ENCODE assay signal across 11 cellular contexts in the genomic region with DNA sequence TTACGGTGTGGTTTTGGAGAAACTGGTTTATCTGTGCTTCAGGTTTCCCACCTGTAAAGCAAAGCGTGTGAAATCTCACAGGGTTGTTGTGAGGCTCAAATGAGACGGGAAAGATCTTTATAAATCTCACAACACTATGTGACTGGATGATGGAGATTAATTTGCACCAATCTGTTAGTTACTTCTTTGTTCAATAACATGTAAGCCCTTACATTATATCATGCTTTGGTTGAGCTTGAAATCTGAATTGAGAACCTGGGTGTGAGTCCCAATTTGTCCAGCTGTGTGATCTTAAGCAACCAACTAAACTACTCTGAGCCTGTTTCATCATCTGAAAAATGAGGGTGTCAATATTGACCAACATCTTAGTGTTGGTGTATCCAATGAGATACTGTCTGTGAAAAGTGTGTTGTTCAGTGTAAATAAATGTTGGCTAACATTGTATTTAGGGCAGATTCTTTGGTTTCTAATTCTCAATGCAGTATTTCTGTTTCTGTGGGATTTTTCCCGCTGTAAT. TPM values are rescaled to one million over a fixed set of nuclear protein-coding genes. Genes with fewer than 3 reads are reported as not detected.
A peak's percentile ranks its signal among the peaks of the same experiment; 100 is the strongest.
DNase-seq lines count a peak whose midpoint lies in the region; ATAC-seq and FAIRE-seq lines count a peak whose summit lies in the region.
"Had no signal": no experiment of that assay in that cellular context is flagged by ENCODE, and none has a peak within 500 bp of the region (broad histone marks: within the 10 kb centered on the region; RNA-seq: fewer than 3 reads in every experiment).

No MANE protein-coding gene starts in this region.

- no peaks in the 10 kb centered on the region for H3K36me3 Mint-ChIP-seq in activated naive CD4-positive, alpha-beta T cell treated with anti-CD3 and anti-CD28 coated beads for 36 hours (ENCODE audit: low read depth)
- peaks cover 6 to 8% of the 10 kb centered on the region in 2 donors for H3K36me3 Mint-ChIP-seq in activated naive CD4-positive, alpha-beta T cell treated with anti-CD3 and anti-CD28 coated beads, Interleukin-2, amount 50 U/mL, for 72 hours
- no peaks in the 10 kb centered on the region for H3K36me3 Mint-ChIP-seq in activated T-helper 2 cell treated with anti-CD3 and anti-CD28 coated beads, Interferon-gamma antibody, Interleukin-2, Interleukin-4, amounts not matched to agents 10 μg/mL and 5 μg/mL and 100 μg/mL, durations not matched to agents 14 hours and 24 hours and 36 hours (ENCODE audit: low read depth)
- no peaks in the 10 kb centered on the region for H3K36me3 Mint-ChIP-seq in immature natural killer cell
- peaks cover 0 to 3% of the 10 kb centered on the region in 2 donors for H3K36me3 Mint-ChIP-seq in stimulated activated naive B cell treated with anti-CD40 and anti-IgM and Interleukin-4, amounts not matched to agents 10 μg/mL and 1 μg/mL and 100 μg/mL, for 72 hours

- peaks cover 5% of the 10 kb centered on the region for H3K4me1 Mint-ChIP-seq in activated naive CD4-positive, alpha-beta T cell treated with anti-CD3 and anti-CD28 coated beads for 36 hours (ENCODE audit: low read depth)
- H3K4me1 Mint-ChIP-seq in activated T-helper 2 cell treated with anti-CD3 and anti-CD28 coated beads, Interferon-gamma antibody, Interleukin-2, Interleukin-4, amounts not matched to agents 10 μg/mL and 5 μg/mL and 100 μg/mL, durations not matched to agents 14 hours and 24 hours and 36 hours (ENCODE audit: low read depth): peaks cover 7% of the 10 kb centered on the region
- H3K4me1 Mint-ChIP-seq in immature natural killer cell: peaks cover 11 to 15% of the 10 kb centered on the region in 2 donors
- peaks cover 7 to 17% of the 10 kb centered on the region in 2 donors for H3K4me1 Mint-ChIP-seq in stimulated activated naive B cell treated with anti-CD40 and anti-IgM and Interleukin-4, amounts not matched to agents 10 μg/mL and 1 μg/mL and 100 μg/mL, for 72 hours

- H3K4me3 Mint-ChIP-seq in activated naive CD4-positive, alpha-beta T cell treated with anti-CD3 and anti-CD28 coated beads for 36 hours: peak overlapping the region; percentile 59
- peak overlapping the region; percentile 73 for H3K4me3 Mint-ChIP-seq in activated T-helper 2 cell treated with anti-CD3 and anti-CD28 coated beads, Interferon-gamma antibody, Interleukin-2, Interleukin-4, amounts not matched to agents 10 μg/mL and 5 μg/mL and 100 μg/mL, durations not matched to agents 14 hours and 24 hours and 36 hours (ENCODE audit: low read depth)
- peak overlapping the region; percentile 44 to 72 (median 61) for H3K4me3 Mint-ChIP-seq in immature natural killer cell
- H3K4me3 Mint-ChIP-seq in stimulated activated naive B cell treated with anti-CD40 and anti-IgM and Interleukin-4, amounts not matched to agents 10 μg/mL and 1 μg/mL and 100 μg/mL, for 72 hours: peak overlapping the region; percentile 86 to 88

- no peak for DNase-seq in activated naive CD4-positive, alpha-beta T cell treated with anti-CD3 and anti-CD28 coated beads for 36 hours
- no peak for DNase-seq in activated naive CD4-positive, alpha-beta T cell treated with anti-CD3 and anti-CD28 coated beads, Interleukin-2, amount 50 U/mL, for 72 hours (ENCODE audit: low spot score in 2 of 2)
- DNase-seq in activated T-helper 2 cell treated with anti-CD3 and anti-CD28 coated beads, Interferon-gamma antibody, Interleukin-2, Interleukin-4, amounts not matched to agents 10 μg/mL and 5 μg/mL and 100 μg/mL, durations not matched to agents 14 hours and 24 hours and 36 hours (ENCODE audit: low spot score): no peak
- DNase-seq in immature natural killer cell (no peak), UCSD-AML1 (lab: John Stamatoyannopoulos, UW; ENCODE audit: unreplicated experiment) (no peak), GM19239 (ENCODE audit: insufficient read length, low spot score) (no peak)
- no peak for DNase-seq in stimulated activated naive B cell treated with anti-CD40 and anti-IgM and Interleukin-4, amounts not matched to agents 10 μg/mL and 1 μg/mL and 100 μg/mL, for 72 hours
- DNase-seq: gastrocnemius medialis had no signal

- intact Hi-C loops in activated naive CD4-positive, alpha-beta T cell treated with anti-CD3 and anti-CD28 coated beads for 36 hours (cut with micrococcal nuclease): no loop called here
- intact Hi-C loops in activated T-helper 2 cell treated with anti-CD3 and anti-CD28 coated beads, Interferon-gamma antibody, Interleukin-2, Interleukin-4, amounts not matched to agents 10 μg/mL and 5 μg/mL and 100 μg/mL, durations not matched to agents 14 hours and 24 hours and 36 hours (cut with micrococcal nuclease): loop anchor here (10.0 kb wide), 1 partner anchor 89 kb away; the partner anchor contains the start of gene ZNF512

- H3K27me3 Mint-ChIP-seq in activated naive CD4-positive, alpha-beta T cell treated with anti-CD3 and anti-CD28 coated beads for 36 hours (ENCODE audit: low read depth): peaks cover 32% of the 10 kb centered on the region
- peaks cover 56% of the 10 kb centered on the region for H3K27me3 Mint-ChIP-seq in activated T-helper 2 cell treated with anti-CD3 and anti-CD28 coated beads, Interferon-gamma antibody, Interleukin-2, Interleukin-4, amounts not matched to agents 10 μg/mL and 5 μg/mL and 100 μg/mL, durations not matched to agents 14 hours and 24 hours and 36 hours (ENCODE audit: low read depth)
- peaks cover 22 to 31% (median 26%) of the 10 kb centered on the region in 3 donors for H3K27me3 Mint-ChIP-seq in immature natural killer cell (ENCODE audit: low read depth in 3 of 3)
- H3K27me3 Mint-ChIP-seq in stimulated activated naive B cell treated with anti-CD40 and anti-IgM and Interleukin-4, amounts not matched to agents 10 μg/mL and 1 μg/mL and 100 μg/mL, for 72 hours: peaks cover 52 to 63% of the 10 kb centered on the region in 2 donors

- no peaks in the 10 kb centered on the region for H3K9me3 Mint-ChIP-seq in activated naive CD4-positive, alpha-beta T cell treated with anti-CD3 and anti-CD28 coated beads for 36 hours
- no peaks in the 10 kb centered on the region for H3K9me3 Mint-ChIP-seq in activated naive CD4-positive, alpha-beta T cell treated with anti-CD3 and anti-CD28 coated beads, Interleukin-2, amount 50 U/mL, for 72 hours
- H3K9me3 Mint-ChIP-seq in activated T-helper 2 cell treated with anti-CD3 and anti-CD28 coated beads, Interferon-gamma antibody, Interleukin-2, Interleukin-4, amounts not matched to agents 10 μg/mL and 5 μg/mL and 100 μg/mL, durations not matched to agents 14 hours and 24 hours and 36 hours: no peaks in the 10 kb centered on the region
- H3K9me3 Mint-ChIP-seq in immature natural killer cell: peaks cover 0 to 2% (median 0%) of the 10 kb centered on the region in 6 donors
- H3K9me3 Mint-ChIP-seq in stimulated activated naive B cell treated with anti-CD40 and anti-IgM and Interleukin-4, amounts not matched to agents 10 μg/mL and 1 μg/mL and 100 μg/mL, for 72 hours: no peaks in the 10 kb centered on the region

- no peak for ATAC-seq in activated naive CD4-positive, alpha-beta T cell treated with anti-CD3 and anti-CD28 coated beads, Interleukin-2, amount 50 U/mL, for 72 hours
- ATAC-seq in stimulated activated naive B cell treated with anti-CD40 and anti-IgM and Interleukin-4, amounts not matched to agents 10 μg/mL and 1 μg/mL and 100 μg/mL, for 72 hours (replicated peaks): no peak
- no peak for ATAC-seq in esophagus mucosa
- ATAC-seq: gastrocnemius medialis had no signal

- no peak overlapping the region for H3K27ac Mint-ChIP-seq in activated naive CD4-positive, alpha-beta T cell treated with anti-CD3 and anti-CD28 coated beads for 36 hours
- H3K27ac Mint-ChIP-seq in activated naive CD4-positive, alpha-beta T cell treated with anti-CD3 and anti-CD28 coated beads, Interleukin-2, amount 50 U/mL, for 72 hours: no peak overlapping the region
- H3K27ac Mint-ChIP-seq in activated T-helper 2 cell treated with anti-CD3 and anti-CD28 coated beads, Interferon-gamma antibody, Interleukin-2, Interleukin-4, amounts not matched to agents 10 μg/mL and 5 μg/mL and 100 μg/mL, durations not matched to agents 14 hours and 24 hours and 36 hours: no peak overlapping the region
- peak overlapping the region in 1 of 6 donors; percentile 27 for H3K27ac Mint-ChIP-seq in immature natural killer cell
- H3K27ac Mint-ChIP-seq in stimulated activated naive B cell treated with anti-CD40 and anti-IgM and Interleukin-4, amounts not matched to agents 10 μg/mL and 1 μg/mL and 100 μg/mL, for 72 hours: no peak overlapping the region

- CTCF ChIA-PET in activated naive CD4-positive, alpha-beta T cell treated with anti-CD3 and anti-CD28 coated beads for 36 hours (lab: Charles Lee): interaction anchor here (0.6 to 1.1 kb wide), 3 partner anchors 78 to 325 kb away, joined by 3 to 5 read pairs (median 4); no protein-coding TSS in a partner anchor

- FAIRE-seq in GM19239 (lab: Jason Lieb, UNC): no peak

RNA-seq across cellular contexts. Expression of gene GCKR, which starts 0.7 kb away (rescaled TPM):
- not detected for total RNA-seq in activated naive CD4-positive, alpha-beta T cell treated with anti-CD3 and anti-CD28 coated beads for 36 hours
- total RNA-seq in activated naive CD4-positive, alpha-beta T cell treated with anti-CD3 and anti-CD28 coated beads, Interleukin-2, amount 50 U/mL, for 72 hours: not detected
- not detected in 2 replicates for total RNA-seq in activated T-helper 2 cell treated with anti-CD3 and anti-CD28 coated beads, Interferon-gamma antibody, Interleukin-2, Interleukin-4, amounts not matched to agents 10 μg/mL and 5 μg/mL and 100 μg/mL, durations not matched to agents 14 hours and 24 hours and 36 hours
- polyA plus RNA-seq in immature natural killer cell: not detected
- total RNA-seq in esophagus mucosa: 0.84 TPM
- total RNA-seq: OCI-LY7, transverse colon had no signal

RNA-seq across cellular contexts. Expression of gene FNDC4, which starts 0.9 kb away (rescaled TPM):
- not detected for total RNA-seq in activated naive CD4-positive, alpha-beta T cell treated with anti-CD3 and anti-CD28 coated beads for 36 hours
- total RNA-seq in activated naive CD4-positive, alpha-beta T cell treated with anti-CD3 and anti-CD28 coated beads, Interleukin-2, amount 50 U/mL, for 72 hours: not detected
- 0.18 and 0.30 TPM in 2 replicates for total RNA-seq in activated T-helper 2 cell treated with anti-CD3 and anti-CD28 coated beads, Interferon-gamma antibody, Interleukin-2, Interleukin-4, amounts not matched to agents 10 μg/mL and 5 μg/mL and 100 μg/mL, durations not matched to agents 14 hours and 24 hours and 36 hours
- not detected for polyA plus RNA-seq in immature natural killer cell
- total RNA-seq in esophagus mucosa: 8.5 TPM
- total RNA-seq: OCI-LY7 had no signal

RNA-seq across cellular contexts. Expression of gene IFT172, which starts 6.4 kb away (rescaled TPM):
- 10 to 100 TPM in 1 of 2 experiments, 1 to 10 TPM in 1; 9.2 to 12.7 TPM for total RNA-seq in activated naive CD4-positive, alpha-beta T cell treated with anti-CD3 and anti-CD28 coated beads for 36 hours
- 10 to 100 TPM; 15.8 to 16.4 TPM for total RNA-seq in activated naive CD4-positive, alpha-beta T cell treated with anti-CD3 and anti-CD28 coated beads, Interleukin-2, amount 50 U/mL, for 72 hours
- 16.4 and 18.8 TPM in 2 replicates for total RNA-seq in activated T-helper 2 cell treated with anti-CD3 and anti-CD28 coated beads, Interferon-gamma antibody, Interleukin-2, Interleukin-4, amounts not matched to agents 10 μg/mL and 5 μg/mL and 100 μg/mL, durations not matched to agents 14 hours and 24 hours and 36 hours
- 1 to 10 TPM in 2 of 3 donors, under 1 TPM in 1; 0.76 to 8.4 (median 3.1) TPM for polyA plus RNA-seq in immature natural killer cell
- total RNA-seq in esophagus mucosa: 10.3 TPM

RNA-seq across cellular contexts. Expression of gene KRTCAP3, which starts 53.7 kb away (rescaled TPM):
- total RNA-seq in activated naive CD4-positive, alpha-beta T cell treated with anti-CD3 and anti-CD28 coated beads for 36 hours: 1 to 10 TPM; 5.0 to 6.7 TPM
- total RNA-seq in activated naive CD4-positive, alpha-beta T cell treated with anti-CD3 and anti-CD28 coated beads, Interleukin-2, amount 50 U/mL, for 72 hours: 1 to 10 TPM; 7.9 to 8.3 TPM
- total RNA-seq in activated T-helper 2 cell treated with anti-CD3 and anti-CD28 coated beads, Interferon-gamma antibody, Interleukin-2, Interleukin-4, amounts not matched to agents 10 μg/mL and 5 μg/mL and 100 μg/mL, durations not matched to agents 14 hours and 24 hours and 36 hours: 6.2 and 7.5 TPM in 2 replicates
- polyA plus RNA-seq in immature natural killer cell: under 1 TPM in 1 of 3 donors, not detected in 2; 0.63 TPM
- total RNA-seq in esophagus mucosa: 26.0 TPM
